In the genomic region with DNA sequence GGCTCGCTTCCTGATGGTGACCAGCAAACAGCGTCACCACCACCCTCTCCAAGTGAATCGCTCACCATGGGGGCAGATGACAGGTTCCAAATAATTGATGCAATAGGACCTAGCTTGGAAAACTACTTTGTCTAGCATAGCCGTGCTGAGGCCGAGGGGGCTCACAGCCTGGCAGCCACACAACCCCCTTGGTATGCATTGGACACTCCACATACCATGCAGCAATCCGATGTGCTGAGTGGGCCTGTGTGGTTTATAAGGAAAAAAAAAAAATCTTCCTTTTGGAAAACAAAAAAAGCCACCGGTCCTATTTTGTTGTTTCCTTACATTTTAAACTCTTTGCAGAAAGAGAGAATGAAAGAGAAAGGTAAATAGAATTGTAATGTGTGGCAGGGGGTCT, we compare ENCODE assay signal across 21 cellular contexts. TPM values are rescaled to one million over a fixed set of nuclear protein-coding genes. Genes with fewer than 3 reads are reported as not detected.
DNase-seq lines count a peak whose midpoint lies in the region; ATAC-seq, FAIRE-seq and TF ChIP-seq lines count a peak whose summit lies in the region.
"Had no signal": no experiment of that assay in that cellular context is flagged by ENCODE, and none has a peak within 500 bp of the region (broad histone marks: within the 10 kb centered on the region; RNA-seq: fewer than 3 reads in every experiment).

No MANE protein-coding gene starts in this region.

- H3K4me2 ChIP-seq in Loucy (ENCODE audit: low read depth, low read length, poor library complexity, severe bottlenecking): peak overlapping the region; percentile 85
- H3K4me2 ChIP-seq in parathyroid adenoma (ENCODE audit: low read length): peak overlapping the region; percentile 73
- H3K4me2 ChIP-seq: A549, KMS-11 had no signal

- H4K20me1 ChIP-seq in Loucy (ENCODE audit: insufficient read depth, low read length, poor library complexity, severe bottlenecking): peaks cover 98% of the 10 kb centered on the region

- ATAC-seq in left lung: no peak
- ATAC-seq in GM19324 (IDR thresholded peaks at IDR 0.05; ENCODE audit: low FRiP score, unreplicated experiment): no peak
- ATAC-seq: A549, lower lobe of right lung had no signal

- H3K36me3 ChIP-seq in Loucy (ENCODE audit: insufficient read depth, low read length) (peaks cover 98% of the 10 kb centered on the region), parathyroid adenoma (ENCODE audit: control insufficient read depth, insufficient read depth, low read length) (peaks cover 4% of the 10 kb centered on the region), left lung (peaks cover 0 to 8% of the 10 kb centered on the region in 2 donors), small intestine (ENCODE audit: control insufficient read depth in 2 of 2, insufficient read depth in 2 of 2, low read length in 2 of 2) (no peaks in the 10 kb centered on the region)

- H3K27ac ChIP-seq in parathyroid adenoma (peak overlapping the region; percentile 98), left lung (no peak overlapping the region), small intestine (ENCODE audit: low read depth in 1 of 2, low read length in 1 of 2) (no peak overlapping the region)
- H3K27ac ChIP-seq: A549, coronary artery, KMS-11, lower lobe of right lung had no signal

- intact Hi-C loops in left lung (cut with DNase I): no loop called here

- peaks cover 36% of the 10 kb centered on the region for H3F3A ChIP-seq in Loucy (ENCODE audit: low read depth)

- peaks cover 90% of the 10 kb centered on the region for H3K4me1 Mint-ChIP-seq in activated T-cell treated with anti-CD3 and anti-CD28 coated beads, Interleukin-2, amount 50 U/mL, for 24 hours (ENCODE audit: low read depth)
- H3K4me1 Mint-ChIP-seq: nephron had no signal

- H3K9me3 Mint-ChIP-seq in activated T-cell treated with anti-CD3 and anti-CD28 coated beads, Interleukin-2, amount 50 U/mL, for 24 hours: no peaks in the 10 kb centered on the region
- H3K9me3 Mint-ChIP-seq: nephron had no signal

- H3K4me3 Mint-ChIP-seq in activated T-cell treated with anti-CD3 and anti-CD28 coated beads, Interleukin-2, amount 50 U/mL, for 24 hours: peak overlapping the region; percentile 21
- H3K4me3 Mint-ChIP-seq: nephron had no signal

- H3K9ac ChIP-seq in Loucy (ENCODE audit: low read depth, low read length, poor library complexity, severe bottlenecking) (no peak overlapping the region), parathyroid adenoma (no peak overlapping the region)
- H3K9ac ChIP-seq: KMS-11 had no signal

- WGBS in small intestine, 3 donors: 77 to 88% (median 81%) methylated on average over 7 of the region's 7 CpGs

- peaks cover 100% of the 10 kb centered on the region for H3K36me3 Mint-ChIP-seq in activated T-cell treated with anti-CD3 and anti-CD28 coated beads, Interleukin-2, amount 50 U/mL, for 24 hours (ENCODE audit: low read depth)

- DNase-seq in activated T-cell treated with anti-CD3 and anti-CD28 coated beads, Interleukin-2, amount 50 U/mL, for 24 hours: no peak
- DNase-seq in activated T-cell treated with anti-CD3 and anti-CD28 coated beads for 4 hours: no peak
- DNase-seq in amniotic stem cell (lab: John Stamatoyannopoulos, UW): peak; percentile 38
- no peak for DNase-seq in left lung
- no peak for DNase-seq in small intestine
- DNase-seq: activated CD4-positive, alpha-beta T cell treated with anti-CD3 and anti-CD28 coated beads for 4 hours; anterior cingulate cortex; COR-L47; lower lobe of right lung; NCI-H1436; NCI-H226; SHP77; T1000 had no signal

- H3K4me1 ChIP-seq in Loucy (ENCODE audit: insufficient read depth, low read length, poor library complexity, severe bottlenecking): peaks cover 65% of the 10 kb centered on the region
- peaks cover 8% of the 10 kb centered on the region for H3K4me1 ChIP-seq in parathyroid adenoma
- peaks cover 0 to 3% of the 10 kb centered on the region in 2 donors for H3K4me1 ChIP-seq in left lung
- H3K4me1 ChIP-seq in small intestine (ENCODE audit: control insufficient read depth in 2 of 2, insufficient read depth in 1 of 2, low read depth in 1 of 2, low read length in 1 of 2): no peaks in the 10 kb centered on the region

- peak overlapping the region; percentile 83 for H3K27ac Mint-ChIP-seq in activated T-cell treated with anti-CD3 and anti-CD28 coated beads, Interleukin-2, amount 50 U/mL, for 24 hours
- H3K27ac Mint-ChIP-seq: nephron had no signal

- H3K27me3 ChIP-seq in Loucy (ENCODE audit: insufficient read depth, low read length, poor library complexity, severe bottlenecking) (no peaks in the 10 kb centered on the region), parathyroid adenoma (ENCODE audit: control insufficient read depth, insufficient read depth, low read length) (no peaks in the 10 kb centered on the region), left lung (peaks cover 6 to 25% of the 10 kb centered on the region in 2 donors), small intestine (ENCODE audit: control insufficient read depth in 2 of 2, insufficient read depth in 2 of 2, low read length in 2 of 2) (peaks cover 0 to 7% of the 10 kb centered on the region in 2 donors)

- FAIRE-seq in small intestine (lab: Jason Lieb, UNC): no peak
- FAIRE-seq: A549, G401.6 had no signal

- H2AFZ ChIP-seq in Loucy (ENCODE audit: low read length): no peak overlapping the region
- H2AFZ ChIP-seq in parathyroid adenoma: no peak overlapping the region

- no peaks in the 10 kb centered on the region for H3K27me3 Mint-ChIP-seq in activated T-cell treated with anti-CD3 and anti-CD28 coated beads, Interleukin-2, amount 50 U/mL, for 24 hours

- H3K9me3 ChIP-seq in Loucy (ENCODE audit: insufficient read depth, low read depth, low read length) (no peaks in the 10 kb centered on the region), parathyroid adenoma (ENCODE audit: control insufficient read depth, low read length) (no peaks in the 10 kb centered on the region), left lung (no peaks in the 10 kb centered on the region), small intestine (ENCODE audit: control insufficient read depth, low read depth) (no peaks in the 10 kb centered on the region)
- H3K9me3 ChIP-seq: A549, lower lobe of right lung had no signal

- H3K4me3 ChIP-seq in Loucy (ENCODE audit: low read length, poor library complexity, severe bottlenecking) (peak overlapping the region; percentile 6), parathyroid adenoma (ENCODE audit: low read depth, low read length) (peak overlapping the region; percentile 79), left lung (no peak overlapping the region), small intestine (ENCODE audit: low read depth in 1 of 2, low read length in 2 of 2) (no peak overlapping the region)
- H3K4me3 ChIP-seq: A549, coronary artery, lower lobe of right lung had no signal

- TF ChIP-seq CTCF in Loucy (conservative IDR thresholded peaks at IDR 0.05; ENCODE audit: low read length): no peak
- TF ChIP-seq CTCF in parathyroid adenoma (IDR thresholded peaks at IDR 0.05): no peak
- no peak for TF ChIP-seq CTCF in left lung (IDR thresholded peaks at IDR 0.05)

- H3K9me2 ChIP-seq in Loucy (replicated peaks; ENCODE audit: low read depth, low read length): no peaks in the 10 kb centered on the region

- H3K79me2 ChIP-seq in Loucy (ENCODE audit: insufficient read depth, low read length) (peaks cover 100% of the 10 kb centered on the region), parathyroid adenoma (peaks cover 16% of the 10 kb centered on the region)

RNA-seq across cellular contexts. Expression of gene GATA3, which starts 15.1 kb away (rescaled TPM):
- total RNA-seq in left lung: 1 to 10 TPM; 1.7 to 2.5 TPM
- under 1 TPM; 0.37 to 0.81 (median 0.45) TPM for polyA plus RNA-seq in small intestine

Comparison
In these comparisons a context has a peak if more than half of its experiments do, and no peak if none do; other contexts are left out.
1. H3K4me3 ChIP-seq: peak in Loucy (single experiment) and parathyroid adenoma (single experiment); none in left lung (0 of 2) and small intestine (0 of 2).